In the genomic region with DNA sequence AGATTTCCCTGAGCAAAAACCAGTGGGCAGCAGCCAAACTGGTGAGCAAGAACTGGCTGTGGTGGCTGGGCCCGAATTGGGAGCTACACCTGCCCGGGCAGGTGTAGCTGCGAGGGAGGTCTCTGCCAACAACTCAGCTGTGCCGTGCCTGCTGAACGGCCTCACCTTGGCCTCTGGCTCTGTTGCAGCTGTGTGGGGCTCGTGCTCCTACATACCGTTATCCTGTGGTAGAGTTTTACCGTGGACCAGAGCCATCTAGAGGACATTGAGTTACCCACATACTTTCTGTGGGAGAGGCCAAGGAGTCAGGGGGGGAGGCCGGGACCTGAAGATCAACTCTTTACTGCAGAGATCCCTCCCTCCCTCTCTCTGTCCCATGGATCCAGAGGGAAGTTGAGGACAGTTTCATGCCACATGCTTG, we compare ENCODE assay signal across 8 cellular contexts. TPM values are rescaled to one million over a fixed set of nuclear protein-coding genes. Genes with fewer than 3 reads are reported as not detected.
DNase-seq lines count a peak whose midpoint lies in the region; ATAC-seq, FAIRE-seq and TF ChIP-seq lines count a peak whose summit lies in the region.

No MANE protein-coding gene starts in this region.

- intact Hi-C loops in endothelial cell of umbilical vein (cut with micrococcal nuclease) (loop anchor here (1.0 to 5.0 kb wide), 3 partner anchors 36 to 172 kb away; no protein-coding TSS in a partner anchor), transverse colon (cut with DNase I; ENCODE audit: low total_unique reads) (loop anchor here (1.0 kb wide), 1 partner anchor 279 kb away; no protein-coding TSS in a partner anchor), PC-9 (cut with micrococcal nuclease; ENCODE audit: unreplicated experiment) (no loop called here)

- H3K4me2 ChIP-seq in endothelial cell of umbilical vein (ENCODE audit: insufficient read depth, low read length) (no peak overlapping the region), PC-9 (no peak overlapping the region)

- no peaks in the 10 kb centered on the region for H3K9me1 ChIP-seq in endothelial cell of umbilical vein (replicated peaks; ENCODE audit: control insufficient read depth, extremely low read depth, insufficient read depth, low read length)

- DNase-seq in ACHN (peak; percentile 51), GM13977 (ENCODE audit: low spot score) (peak; percentile 50), RPMI7951 (ENCODE audit: low read depth) (peak; percentile 45), endothelial cell of umbilical vein (ENCODE audit: low read depth, low spot score) (peak; percentile 45), transverse colon (peak; percentile 25), NCI-H2196 treated with DMSO at 0.1 percent for 48 hours (lab: John Stamatoyannopoulos, UW; ENCODE audit: unreplicated experiment) (no peak), PC-9 (no peak)

- TF ChIP-seq CTCF in GM13977 (IDR thresholded peaks at IDR 0.05; ENCODE audit: extremely low read depth, insufficient read depth, missing control alignments) (peak; percentile 59), endothelial cell of umbilical vein (IDR thresholded peaks at IDR 0.05; ENCODE audit: extremely low read depth in 1 of 2, insufficient read depth in 1 of 2, low read depth in 1 of 2, low read length in 2 of 2) (peak in 1 of 2 donors; percentile 50), transverse colon (IDR thresholded peaks at IDR 0.05) (no peak), PC-9 (conservative IDR thresholded peaks at IDR 0.05) (no peak)

- H3K27ac ChIP-seq in endothelial cell of umbilical vein (ENCODE audit: insufficient read depth, low read depth, low read length) (no peak overlapping the region), transverse colon (no peak overlapping the region), PC-9 (no peak overlapping the region)

- no peak for FAIRE-seq in endothelial cell of umbilical vein (lab: Jason Lieb, UNC)

- H2AFZ ChIP-seq in endothelial cell of umbilical vein (ENCODE audit: low read depth, low read length) (no peak overlapping the region), PC-9 (no peak overlapping the region)

- ATAC-seq in HG02885 (IDR thresholded peaks at IDR 0.05; ENCODE audit: poor library complexity, unreplicated experiment) = peak; percentile 87

- H3K9me3 ChIP-seq in endothelial cell of umbilical vein (replicated peaks; ENCODE audit: control insufficient read depth, insufficient read depth, low read length) (no peaks in the 10 kb centered on the region), transverse colon (no peaks in the 10 kb centered on the region), PC-9 (ENCODE audit: insufficient read depth, low read depth) (no peaks in the 10 kb centered on the region)

- no peaks in the 10 kb centered on the region for H3F3A ChIP-seq in PC-9 (ENCODE audit: insufficient read depth, low read depth)

- H3K4me1 ChIP-seq in endothelial cell of umbilical vein (ENCODE audit: control insufficient read depth, extremely low read depth, insufficient read depth, low read length) (no peaks in the 10 kb centered on the region), transverse colon (peaks cover 0 to 31% (median 13%) of the 10 kb centered on the region in 4 donors), PC-9 (replicated peaks; ENCODE audit: insufficient read depth) (no peaks in the 10 kb centered on the region)

- BruUV-seq in endothelial cell of umbilical vein (replicated peaks; lab: Mats Ljungman, UMichigan) (no TSS peak), PC-9 (replicated peaks; lab: Mats Ljungman, UMichigan) (no TSS peak)

- H4K20me1 ChIP-seq in endothelial cell of umbilical vein (replicated peaks; ENCODE audit: control insufficient read depth, extremely low read depth, insufficient read depth, low read length) (peaks cover 2% of the 10 kb centered on the region), PC-9 (ENCODE audit: insufficient read depth) (no peaks in the 10 kb centered on the region)

- H3K27me3 ChIP-seq in endothelial cell of umbilical vein (ENCODE audit: control insufficient read depth in 2 of 2, insufficient read depth in 2 of 2, low read length in 2 of 2) (no peaks in the 10 kb centered on the region), transverse colon (no peaks in the 10 kb centered on the region), PC-9 (ENCODE audit: insufficient read depth, low read depth) (no peaks in the 10 kb centered on the region)

- no peaks in the 10 kb centered on the region for H3K9me2 ChIP-seq in PC-9 (ENCODE audit: insufficient read depth)

- CTCF ChIA-PET in endothelial cell of umbilical vein (lab: Charles Lee) = interaction anchor here (1.1 to 4.0 kb wide), 3 partner anchors 36 to 169 kb away, joined by 3 to 14 read pairs (median 4); no protein-coding TSS in a partner anchor
- CTCF ChIA-PET in PC-9 (lab: Charles Lee) = no interaction called here

- H3K36me3 ChIP-seq in endothelial cell of umbilical vein (ENCODE audit: control insufficient read depth in 2 of 2, extremely low read depth in 1 of 2, insufficient read depth in 2 of 2, low read length in 2 of 2) (no peaks in the 10 kb centered on the region), transverse colon (no peaks in the 10 kb centered on the region), PC-9 (ENCODE audit: low read depth) (no peaks in the 10 kb centered on the region)

- POLR2A ChIA-PET in endothelial cell of umbilical vein (lab: Charles Lee) (no interaction called here), PC-9 (lab: Charles Lee; ENCODE audit: unreplicated experiment) (no interaction called here)

- WGBS in transverse colon (ENCODE audit: low coverage in 1 of 2), 2 donors = 50 to 63% methylated on average over 1 to 9 of the region's 9 CpGs

- dilution Hi-C loops in endothelial cell of umbilical vein (cut with MboI; ENCODE audit: extremely low pct_ligation_motif_present, low sequenced_read_pairs) = no loop called here

- in situ Hi-C loops in ACHN (cut with HindIII; ENCODE audit: low pct_ligation_motif_present, low pct_unique_long_range_greater_than_20kb, low sequenced_read_pairs) = no loop called here
- in situ Hi-C loops in GM13977 (cut with MboI; ENCODE audit: low pct_unique_long_range_greater_than_20kb, low sequenced_read_pairs, unreplicated experiment) = no loop called here
- in situ Hi-C loops in transverse colon (cut with MboI; ENCODE audit: low pct_ligation_motif_present in 1 of 4, low pct_unique_long_range_greater_than_20kb in 1 of 4, low sequenced_read_pairs in 3 of 4) = loop anchor here in 1 of 4 donors (25.0 kb wide), 1 partner anchor 102 kb away; the partner anchor contains the start of gene TM9SF2

- no peak overlapping the region for H3K9ac ChIP-seq in endothelial cell of umbilical vein (replicated peaks; ENCODE audit: extremely low read depth, insufficient read depth, low read length)

- no peaks in the 10 kb centered on the region for H3K79me2 ChIP-seq in endothelial cell of umbilical vein (ENCODE audit: control insufficient read depth, insufficient read depth, low read length)
- H3K79me2 ChIP-seq in PC-9 (ENCODE audit: low read depth) = no peaks in the 10 kb centered on the region

- H3K4me3 ChIP-seq in endothelial cell of umbilical vein (replicated peaks in 1 of 3; ENCODE audit: insufficient read depth in 1 of 3, low read depth in 1 of 3, low read length in 3 of 3) (no peak overlapping the region), transverse colon (no peak overlapping the region), PC-9 (no peak overlapping the region)

- TF ChIP-seq EP300 in transverse colon (IDR thresholded peaks at IDR 0.05; ENCODE audit: low read depth) = no peak

- TF ChIP-seq POLR2A in endothelial cell of umbilical vein (IDR thresholded peaks at IDR 0.05; ENCODE audit: low read depth, low read length) (no peak), transverse colon (IDR thresholded peaks at IDR 0.05) (no peak)

TF ChIP-seq in endothelial cell of umbilical vein, 7 proteins besides CTCF, POLR2A, EP300 and RAD21:
- TF ChIP-seq JUN (IDR thresholded peaks at IDR 0.05; ENCODE audit: borderline replicate concordance, insufficient read depth, insufficient read length, low read depth) (no peak), POLR2AphosphoS5 (IDR thresholded peaks at IDR 0.05; ENCODE audit: insufficient read depth, low read depth, low read length) (no peak), MYC (IDR thresholded peaks at IDR 0.05; ENCODE audit: low read depth, low read length) (no peak), GATA2 (IDR thresholded peaks at IDR 0.05; ENCODE audit: insufficient read depth, insufficient read length, low read depth, low read length) (no peak), FOS (IDR thresholded peaks at IDR 0.05; ENCODE audit: borderline replicate concordance, insufficient read depth, low read length) (no peak), MAX (IDR thresholded peaks at IDR 0.05; ENCODE audit: insufficient read depth, insufficient read length) (no peak), EZH2 (IDR thresholded peaks at IDR 0.05; ENCODE audit: borderline replicate concordance, low read depth, low read length, severe bottlenecking) (no peak)

RNA-seq across cellular contexts. Expression of gene CLYBL, which starts 8.0 kb away (rescaled TPM):
- total RNA-seq in RPMI7951 (2014; rRNA removed; shearing (Covaris generic)) = 0.12 and 0.39 TPM in 2 replicates
- 1.6 and 1.8 TPM in 2 replicates for total RNA-seq in endothelial cell of umbilical vein
- 0.70 and 0.73 TPM in 2 replicates for polyA plus RNA-seq in endothelial cell of umbilical vein
- polyA plus RNA-seq in endothelial cell of umbilical vein (2011; cell fraction: cytosol; rRNA removed) = 0.65 and 0.89 TPM in 2 replicates
- 1.1 and 1.2 TPM in 2 replicates for polyA plus RNA-seq in endothelial cell of umbilical vein (2011; cell fraction: nucleus; rRNA removed)
- 1.3 and 1.9 TPM in 2 replicates for polyA plus RNA-seq in endothelial cell of umbilical vein (2012)
- 1.5 TPM in 1 of 2 replicates, not detected in the other for polyA minus RNA-seq in endothelial cell of umbilical vein
- 0.82 TPM for polyA minus RNA-seq in endothelial cell of umbilical vein (2011; cell fraction: cytosol; rRNA and poly(A)+ RNA removed)
- polyA minus RNA-seq in endothelial cell of umbilical vein (2011; cell fraction: nucleus; rRNA and poly(A)+ RNA removed) = 0.10 and 0.38 TPM in 2 replicates
- 10 to 100 TPM in 3 of 4 donors, 1 to 10 TPM in 1; 2.2 to 37.0 (median 20.5) TPM for total RNA-seq in transverse colon
- total RNA-seq in PC-9 (2021) = 5.9 and 9.4 TPM in 2 replicates

Comparison
In these comparisons a context has a peak if more than half of its experiments do, and no peak if none do; other contexts are left out.
1. DNase-seq: peak in ACHN (single experiment), GM13977 (single experiment), RPMI7951 (single experiment), endothelial cell of umbilical vein (single experiment) and transverse colon (single experiment); none in NCI-H2196 treated with DMSO at 0.1 percent for 48 hours (single experiment) and PC-9 (0 of 2).